In the genomic region with DNA sequence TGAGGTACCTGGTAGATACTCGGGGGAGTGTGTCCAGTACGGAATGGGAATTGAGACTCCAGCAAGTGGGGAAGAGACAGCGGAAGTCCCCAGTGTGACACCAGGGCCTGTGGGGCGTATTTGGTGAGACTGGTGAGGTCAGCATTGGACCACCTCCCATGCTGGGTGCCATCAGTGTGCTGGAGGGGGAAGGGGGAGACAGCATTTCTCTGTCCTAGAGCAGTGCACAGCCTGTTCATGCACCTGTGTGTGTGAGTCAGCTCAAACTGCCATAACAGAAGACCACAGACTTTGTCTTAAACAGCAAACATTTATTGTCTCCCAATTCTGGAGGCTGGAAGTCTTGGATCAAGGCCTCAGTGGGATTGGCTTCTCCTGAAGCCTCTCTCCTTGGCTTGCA, we compare ENCODE assay signal across 23 cellular contexts.
"Had no signal": no experiment of that assay in that cellular context is flagged by ENCODE, and none has a peak within 500 bp of the region (broad histone marks: within the 10 kb centered on the region; RNA-seq: fewer than 3 reads in every experiment).

No MANE protein-coding gene starts in this region.

- H3K27me3 ChIP-seq: body of pancreas had no signal

- DNase-seq: activated CD4-positive, alpha-beta T cell treated with anti-CD3 and anti-CD28 coated beads, Interleukin-2, amount 10 ng/mL, durations not matched to agents 7 days and 5 days; activated CD4-positive, CD25-positive, alpha-beta regulatory T cell; activated CD8-positive, alpha-beta memory T cell treated with anti-CD3 and anti-CD28 coated beads, Interleukin-2, amount 50 U/mL, for 4 hours; activated CD8-positive, alpha-beta T cell treated with anti-CD3 and anti-CD28 coated beads for 36 hours; activated naive CD4-positive, alpha-beta T cell treated with anti-CD3 and anti-CD28 coated beads, Interleukin-2, amount 50 U/mL, for 16 hours; activated naive CD8-positive, alpha-beta T cell treated with anti-CD3 and anti-CD28 coated beads, Interleukin-2, amount 10 ng/mL, durations not matched to agents 7 days and 5 days; activated T-cell treated with anti-CD3 and anti-CD28 coated beads, Interleukin-2, amount 50 U/mL, for 72 hours; aorta; body of pancreas; Karpas-422; NCI-H1092; NCI-H1417; NCI-H1694; NCI-H2029 treated with DMSO at 0.1 percent for 48 hours; NCI-H345; NCI-H510A; NCI-H526 treated with DMSO at 0.1 percent for 48 hours; SIG-M5; T-cell; T-helper 2 cell; T1000 had no signal

- ATAC-seq: activated CD8-positive, alpha-beta T cell treated with anti-CD3 and anti-CD28 coated beads for 36 hours; activated T-cell treated with anti-CD3 and anti-CD28 coated beads, Interleukin-2, amount 50 U/mL, for 72 hours; body of pancreas; T-cell had no signal

- H3K27ac ChIP-seq: body of pancreas had no signal

- H3K4me1 ChIP-seq: body of pancreas had no signal

- FAIRE-seq: bronchial epithelial cell, TTC549 had no signal

- H3K9me3 ChIP-seq: body of pancreas had no signal

- H3K4me3 ChIP-seq: body of pancreas had no signal
